ENCODE assay signal across 12 cellular contexts in the genomic region with DNA sequence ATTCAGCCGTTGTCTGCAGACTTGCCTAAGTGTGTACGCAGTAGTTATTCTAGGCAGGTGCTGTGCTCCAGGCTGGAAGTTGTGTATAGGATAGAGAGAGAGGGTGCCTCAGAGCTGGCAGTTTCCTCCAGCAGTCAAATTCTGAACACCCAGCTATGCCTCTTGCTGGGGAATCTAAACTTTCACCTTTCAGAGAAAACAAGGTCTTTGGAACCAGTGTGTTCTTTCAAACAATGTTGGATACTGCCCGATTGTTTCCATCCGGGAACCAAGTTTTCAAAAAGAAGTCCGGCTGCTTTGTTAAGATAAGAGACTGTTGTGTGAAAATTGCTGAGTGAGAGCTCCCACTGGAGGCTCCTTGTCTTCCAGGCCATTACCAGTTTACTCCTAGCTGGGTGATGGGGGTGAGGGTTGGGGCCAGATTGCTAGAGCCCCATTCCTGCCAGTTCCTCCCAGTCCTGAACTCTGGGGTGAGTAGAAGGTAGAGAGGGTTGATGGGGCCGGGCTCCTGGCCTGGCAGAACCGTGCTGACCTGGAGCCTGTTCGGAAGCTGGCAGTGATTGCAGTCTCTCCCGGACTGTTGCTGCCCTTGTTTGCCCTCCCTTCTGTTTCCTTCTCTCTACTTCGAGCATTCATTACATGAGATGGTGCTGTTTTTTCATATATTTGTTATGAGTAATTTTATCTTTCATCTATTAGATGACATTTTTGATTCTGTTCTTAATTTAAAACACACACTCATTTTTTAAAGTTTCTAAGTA.
DNase-seq lines count a peak whose midpoint lies in the region; ATAC-seq and TF ChIP-seq lines count a peak whose summit lies in the region.
"Had no signal": no experiment of that assay in that cellular context is flagged by ENCODE, and none has a peak within 500 bp of the region (broad histone marks: within the 10 kb centered on the region; RNA-seq: fewer than 3 reads in every experiment).

No MANE protein-coding gene starts in this region.

- ATAC-seq in upper lobe of right lung (peak; percentile 51), HG03460 (IDR thresholded peaks at IDR 0.05; ENCODE audit: unreplicated experiment) (no peak)

- peaks cover 13% of the 10 kb centered on the region for H3K36me3 Mint-ChIP-seq in nephron (ENCODE audit: low read depth)

- H3K4me3 Mint-ChIP-seq in nephron: no peak overlapping the region

- H3K9me3 ChIP-seq in cardiac muscle cell (ENCODE audit: low read depth) (no peaks in the 10 kb centered on the region), upper lobe of right lung (no peaks in the 10 kb centered on the region)

- peak; percentile 28 for TF ChIP-seq CTCF in cardiac muscle cell (IDR thresholded peaks at IDR 0.05; ENCODE audit: low read depth, low read length)
- no peak for TF ChIP-seq CTCF in nephron (IDR thresholded peaks at IDR 0.05; ENCODE audit: unreplicated experiment in 3 of 3)
- no peak for TF ChIP-seq CTCF in upper lobe of right lung (IDR thresholded peaks at IDR 0.05)

- H3K4me3 ChIP-seq in cardiac muscle cell (no peak overlapping the region), upper lobe of right lung (no peak overlapping the region)

- H3K9me3 Mint-ChIP-seq in nephron: no peaks in the 10 kb centered on the region

- H3K36me3 ChIP-seq in cardiac muscle cell: no peaks in the 10 kb centered on the region
- H3K36me3 ChIP-seq in upper lobe of right lung: no peaks in the 10 kb centered on the region

- H3K4me1 ChIP-seq in cardiac muscle cell (ENCODE audit: low read depth): peaks cover 40% of the 10 kb centered on the region
- H3K4me1 ChIP-seq in upper lobe of right lung: peaks cover 30% of the 10 kb centered on the region

- H3K27me3 ChIP-seq in cardiac muscle cell: no peaks in the 10 kb centered on the region
- no peaks in the 10 kb centered on the region for H3K27me3 ChIP-seq in upper lobe of right lung

- H3K27ac ChIP-seq in cardiac muscle cell (peak overlapping the region; percentile 77), upper lobe of right lung (no peak overlapping the region)

- peaks cover 50% of the 10 kb centered on the region for H3K4me1 Mint-ChIP-seq in nephron

- intact Hi-C loops in upper lobe of right lung (cut with DNase I): no loop called here

- H3K27me3 Mint-ChIP-seq in nephron (ENCODE audit: low read depth): no peaks in the 10 kb centered on the region

- H3K27ac Mint-ChIP-seq in nephron: peak overlapping the region in 2 of 3 experiments; percentile 38 to 48

- DNase-seq in NCI-H2029 (lab: John Stamatoyannopoulos, UW) (peak; percentile 32), NCI-H2029 treated with DMSO at 0.1 percent for 48 hours (lab: John Stamatoyannopoulos, UW) (no peak), cardiac muscle cell (ENCODE audit: low read depth in 1 of 2, low spot score in 1 of 2) (peak; percentile 45 to 47), upper lobe of right lung (no peak), DMS 273 treated with DMSO at 0.1 percent for 48 hours (lab: John Stamatoyannopoulos, UW) (no peak), NOMO-1 treated with DMSO at 0.1 percent for 48 hours (lab: John Stamatoyannopoulos, UW; ENCODE audit: unreplicated experiment) (no peak)
- DNase-seq: amniotic stem cell, DND-41, NCI-H446, SHP77 had no signal

Comparison
In these comparisons a context has a peak if more than half of its experiments do, and no peak if none do; other contexts are left out.
1. DNase-seq: peak in NCI-H2029 (single experiment) and cardiac muscle cell (2 of 2); none in NCI-H2029 treated with DMSO at 0.1 percent for 48 hours (single experiment), upper lobe of right lung (single experiment), DMS 273 treated with DMSO at 0.1 percent for 48 hours (single experiment) and NOMO-1 treated with DMSO at 0.1 percent for 48 hours (single experiment).